10 cellular contexts compared by ENCODE assay signal in the genomic region with DNA sequence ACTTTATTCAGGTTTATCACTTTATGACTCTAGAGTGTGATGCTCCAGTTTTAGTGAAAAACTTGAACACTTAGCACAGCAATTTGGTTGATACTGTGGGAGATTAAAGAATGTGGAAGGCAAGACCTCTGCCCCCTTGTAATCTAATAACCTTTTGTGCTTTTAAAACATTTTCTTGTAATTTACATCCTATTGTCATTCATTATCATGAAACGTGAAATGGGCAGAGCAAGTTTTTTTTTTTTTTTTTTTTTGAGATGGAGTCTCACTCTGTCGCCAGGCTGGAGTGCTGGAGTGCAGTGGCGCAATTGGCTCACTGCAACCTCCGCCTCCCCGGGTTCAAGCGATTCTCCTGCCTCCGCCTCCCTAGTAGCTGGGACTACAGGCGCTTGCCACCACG. TPM values are rescaled to one million over a fixed set of nuclear protein-coding genes. Genes with fewer than 3 reads are reported as not detected.
A peak's percentile ranks its signal among the peaks of the same experiment; 100 is the strongest.
DNase-seq lines count a peak whose midpoint lies in the region; ATAC-seq and TF ChIP-seq lines count a peak whose summit lies in the region.
"Had no signal": no experiment of that assay in that cellular context is flagged by ENCODE, and none has a peak within 500 bp of the region (broad histone marks: within the 10 kb centered on the region; RNA-seq: fewer than 3 reads in every experiment).

No MANE protein-coding gene starts in this region.

- H3K36me3 ChIP-seq in thoracic aorta = no peaks in the 10 kb centered on the region

- no peak overlapping the region for H3K27ac ChIP-seq in thoracic aorta

- H3K27me3 ChIP-seq in thoracic aorta (replicated peaks; ENCODE audit: insufficient read depth) = no peaks in the 10 kb centered on the region
- H3K27me3 ChIP-seq: SJSA1 had no signal

- peaks cover 5% of the 10 kb centered on the region for H3K27me3 Mint-ChIP-seq in activated naive CD4-positive, alpha-beta T cell treated with anti-CD3 and anti-CD28 coated beads, Interleukin-2, amount 10 ng/mL, durations not matched to agents 7 days and 5 days
- no peaks in the 10 kb centered on the region for H3K27me3 Mint-ChIP-seq in activated T-helper 2 cell treated with anti-CD3 and anti-CD28 coated beads, Interferon-gamma antibody, Interleukin-2, Interleukin-4, amounts not matched to agents 10 μg/mL and 5 μg/mL and 100 μg/mL, durations not matched to agents 14 hours and 24 hours and 36 hours (ENCODE audit: low read depth)
- peaks cover 8 to 22% (median 12%) of the 10 kb centered on the region in 3 donors for H3K27me3 Mint-ChIP-seq in immature natural killer cell (ENCODE audit: low read depth in 3 of 3)

- H3K4me1 Mint-ChIP-seq in activated naive CD4-positive, alpha-beta T cell treated with anti-CD3 and anti-CD28 coated beads, Interleukin-2, amount 10 ng/mL, durations not matched to agents 7 days and 5 days = peaks cover 47% of the 10 kb centered on the region
- peaks cover 29% of the 10 kb centered on the region for H3K4me1 Mint-ChIP-seq in activated T-helper 2 cell treated with anti-CD3 and anti-CD28 coated beads, Interferon-gamma antibody, Interleukin-2, Interleukin-4, amounts not matched to agents 10 μg/mL and 5 μg/mL and 100 μg/mL, durations not matched to agents 14 hours and 24 hours and 36 hours (ENCODE audit: low read depth)
- H3K4me1 Mint-ChIP-seq in immature natural killer cell = peaks cover 56 to 65% of the 10 kb centered on the region in 2 donors

- peak overlapping the region; percentile 95 for H3K4me3 Mint-ChIP-seq in activated naive CD4-positive, alpha-beta T cell treated with anti-CD3 and anti-CD28 coated beads, Interleukin-2, amount 10 ng/mL, durations not matched to agents 7 days and 5 days
- peak overlapping the region; percentile 93 for H3K4me3 Mint-ChIP-seq in activated T-helper 2 cell treated with anti-CD3 and anti-CD28 coated beads, Interferon-gamma antibody, Interleukin-2, Interleukin-4, amounts not matched to agents 10 μg/mL and 5 μg/mL and 100 μg/mL, durations not matched to agents 14 hours and 24 hours and 36 hours (ENCODE audit: low read depth)
- peak overlapping the region; percentile 95 to 99 (median 96) for H3K4me3 Mint-ChIP-seq in immature natural killer cell

- H3K9me3 ChIP-seq in thoracic aorta = no peaks in the 10 kb centered on the region
- H3K9me3 ChIP-seq: SJSA1 had no signal

- peaks cover 30% of the 10 kb centered on the region for H3K36me3 Mint-ChIP-seq in activated naive CD4-positive, alpha-beta T cell treated with anti-CD3 and anti-CD28 coated beads, Interleukin-2, amount 10 ng/mL, durations not matched to agents 7 days and 5 days
- H3K36me3 Mint-ChIP-seq in activated T-helper 2 cell treated with anti-CD3 and anti-CD28 coated beads, Interferon-gamma antibody, Interleukin-2, Interleukin-4, amounts not matched to agents 10 μg/mL and 5 μg/mL and 100 μg/mL, durations not matched to agents 14 hours and 24 hours and 36 hours (ENCODE audit: low read depth) = peaks cover 25% of the 10 kb centered on the region
- H3K36me3 Mint-ChIP-seq in immature natural killer cell = peaks cover 0 to 3% (median 0%) of the 10 kb centered on the region in 3 donors

- CTCF ChIA-PET in activated naive CD4-positive, alpha-beta T cell treated with anti-CD3 and anti-CD28 coated beads, Interleukin-2, amount 10 ng/mL, durations not matched to agents 7 days and 5 days (lab: Charles Lee) = interaction anchor here (1.1 kb wide), 1 partner anchor 75 kb away, joined by 3 read pairs; no protein-coding TSS in a partner anchor

- peak overlapping the region; percentile 99 for H3K27ac Mint-ChIP-seq in activated naive CD4-positive, alpha-beta T cell treated with anti-CD3 and anti-CD28 coated beads, Interleukin-2, amount 10 ng/mL, durations not matched to agents 7 days and 5 days
- H3K27ac Mint-ChIP-seq in activated T-helper 2 cell treated with anti-CD3 and anti-CD28 coated beads, Interferon-gamma antibody, Interleukin-2, Interleukin-4, amounts not matched to agents 10 μg/mL and 5 μg/mL and 100 μg/mL, durations not matched to agents 14 hours and 24 hours and 36 hours = peak overlapping the region; percentile 98
- H3K27ac Mint-ChIP-seq in immature natural killer cell = peak overlapping the region; percentile 96 to 99 (median 98)

- intact Hi-C loops in activated T-helper 2 cell treated with anti-CD3 and anti-CD28 coated beads, Interferon-gamma antibody, Interleukin-2, Interleukin-4, amounts not matched to agents 10 μg/mL and 5 μg/mL and 100 μg/mL, durations not matched to agents 14 hours and 24 hours and 36 hours (cut with micrococcal nuclease) = no loop called here
- intact Hi-C loops in sciatic nerve (cut with DNase I) = loop anchor here (5.0 kb wide), 1 partner anchor 51 kb away; a partner anchor contains a TSS

- no peak for DNase-seq in activated naive CD4-positive, alpha-beta T cell treated with anti-CD3 and anti-CD28 coated beads, Interleukin-2, amount 10 ng/mL, durations not matched to agents 7 days and 5 days
- no peak for DNase-seq in activated naive CD4-positive, alpha-beta T cell treated with anti-CD3 and anti-CD28 coated beads, Interleukin-2, amount 50 U/mL, for 16 hours
- no peak for DNase-seq in activated T-helper 2 cell treated with anti-CD3 and anti-CD28 coated beads, Interferon-gamma antibody, Interleukin-2, Interleukin-4, amounts not matched to agents 10 μg/mL and 5 μg/mL and 100 μg/mL, durations not matched to agents 14 hours and 24 hours and 36 hours (ENCODE audit: low spot score)
- DNase-seq in immature natural killer cell (no peak), thoracic aorta (ENCODE audit: low spot score) (no peak), sciatic nerve (ENCODE audit: low spot score) (no peak)
- DNase-seq in activated effector memory CD4-positive, alpha-beta T cell treated with anti-CD3 and anti-CD28 coated beads, Interleukin-2, amount 50 U/mL, for 16 hours = no peak

- H3K4me3 ChIP-seq in thoracic aorta = peak overlapping the region; percentile 91

- ATAC-seq in thoracic aorta (ENCODE audit: insufficient number of reproducible peaks, low FRiP score, low read depth) = no peak
- no peak for ATAC-seq in GM19035 (IDR thresholded peaks at IDR 0.05; ENCODE audit: unreplicated experiment)
- no peak for ATAC-seq in sciatic nerve

- H3K4me1 ChIP-seq in thoracic aorta (ENCODE audit: control insufficient read depth in 1 of 2, low read depth in 2 of 2) = peaks cover 20 to 32% of the 10 kb centered on the region in 2 donors

- H3K9me3 Mint-ChIP-seq in activated naive CD4-positive, alpha-beta T cell treated with anti-CD3 and anti-CD28 coated beads, Interleukin-2, amount 10 ng/mL, durations not matched to agents 7 days and 5 days = no peaks in the 10 kb centered on the region
- H3K9me3 Mint-ChIP-seq in activated T-helper 2 cell treated with anti-CD3 and anti-CD28 coated beads, Interferon-gamma antibody, Interleukin-2, Interleukin-4, amounts not matched to agents 10 μg/mL and 5 μg/mL and 100 μg/mL, durations not matched to agents 14 hours and 24 hours and 36 hours = no peaks in the 10 kb centered on the region
- no peaks in the 10 kb centered on the region for H3K9me3 Mint-ChIP-seq in immature natural killer cell

- no peak for TF ChIP-seq CTCF in thoracic aorta (IDR thresholded peaks at IDR 0.05)

RNA-seq across cellular contexts. Expression of a gene that starts 1.8 kb away (rescaled TPM):
- total RNA-seq in activated T-helper 2 cell treated with anti-CD3 and anti-CD28 coated beads, Interferon-gamma antibody, Interleukin-2, Interleukin-4, amounts not matched to agents 10 μg/mL and 5 μg/mL and 100 μg/mL, durations not matched to agents 14 hours and 24 hours and 36 hours = 98.2 and 107 TPM in 2 replicates
- 100 to 1,000 TPM; 340 to 565 (median 409) TPM for polyA plus RNA-seq in immature natural killer cell
- total RNA-seq in thoracic aorta = 10 to 100 TPM; 53.9 to 65.6 TPM
- 92.2 TPM for total RNA-seq in sciatic nerve

RNA-seq across cellular contexts. Expression of a gene that starts 39.6 kb away (rescaled TPM):
- total RNA-seq in activated T-helper 2 cell treated with anti-CD3 and anti-CD28 coated beads, Interferon-gamma antibody, Interleukin-2, Interleukin-4, amounts not matched to agents 10 μg/mL and 5 μg/mL and 100 μg/mL, durations not matched to agents 14 hours and 24 hours and 36 hours = 2.1 and 4.2 TPM in 2 replicates
- under 1 TPM in 1 of 3 donors, not detected in 2; 0.19 TPM for polyA plus RNA-seq in immature natural killer cell
- not detected for total RNA-seq in thoracic aorta
- not detected for total RNA-seq in sciatic nerve
- total RNA-seq: dermis microvascular lymphatic vessel endothelial cell, SJSA1 had no signal

RNA-seq across cellular contexts. Expression of a gene that starts 46.2 kb away (rescaled TPM):
- total RNA-seq in activated T-helper 2 cell treated with anti-CD3 and anti-CD28 coated beads, Interferon-gamma antibody, Interleukin-2, Interleukin-4, amounts not matched to agents 10 μg/mL and 5 μg/mL and 100 μg/mL, durations not matched to agents 14 hours and 24 hours and 36 hours = 48.3 and 53.6 TPM in 2 replicates
- polyA plus RNA-seq in immature natural killer cell = 1 to 10 TPM; 1.3 to 2.9 (median 2.8) TPM
- total RNA-seq in thoracic aorta (not detected), sciatic nerve (0.71 TPM)
- total RNA-seq: dermis microvascular lymphatic vessel endothelial cell, SJSA1 had no signal

RNA-seq across cellular contexts. Expression of a gene that starts 49.9 kb away (rescaled TPM):
- total RNA-seq in activated T-helper 2 cell treated with anti-CD3 and anti-CD28 coated beads, Interferon-gamma antibody, Interleukin-2, Interleukin-4, amounts not matched to agents 10 μg/mL and 5 μg/mL and 100 μg/mL, durations not matched to agents 14 hours and 24 hours and 36 hours = 259 TPM in 2 replicates
- 100 to 1,000 TPM; 322 to 380 (median 361) TPM for polyA plus RNA-seq in immature natural killer cell
- total RNA-seq in thoracic aorta = 100 to 1,000 TPM; 194 to 264 TPM
- total RNA-seq in sciatic nerve = 208 TPM

RNA-seq across cellular contexts. Expression of a gene that starts 51.4 kb away (rescaled TPM):
- total RNA-seq in activated T-helper 2 cell treated with anti-CD3 and anti-CD28 coated beads, Interferon-gamma antibody, Interleukin-2, Interleukin-4, amounts not matched to agents 10 μg/mL and 5 μg/mL and 100 μg/mL, durations not matched to agents 14 hours and 24 hours and 36 hours = 7.7 and 8.3 TPM in 2 replicates
- polyA plus RNA-seq in immature natural killer cell = 1 to 10 TPM in 1 of 3 donors, under 1 TPM in 1, not detected in 1; 0.39 to 1.4 TPM
- total RNA-seq in thoracic aorta (1 to 10 TPM; 1.9 to 4.9 TPM), sciatic nerve (1.6 TPM)

Comparison
In these comparisons a context has a peak if more than half of its experiments do, and no peak if none do; other contexts are left out.
1. RNA of a gene that starts 46.2 kb away (total RNA-seq): 48.3 to 53.6 TPM in activated T-helper 2 cell treated with anti-CD3 and anti-CD28 coated beads, Interferon-gamma antibody, Interleukin-2, Interleukin-4, amounts not matched to agents 10 μg/mL and 5 μg/mL and 100 μg/mL, durations not matched to agents 14 hours and 24 hours and 36 hours; 0.71 TPM in sciatic nerve (single experiment) and not detected in thoracic aorta; every median in the first group is over 10 times any median in the second.
2. Peak in every context shown above with its lines, with median percentiles within 50 percentile points of each other: H3K27ac Mint-ChIP-seq and H3K4me3 Mint-ChIP-seq.